37 cellular contexts compared by ENCODE assay signal in genomic region chr12:23463172-23463571, GRCh38.
DNase-seq lines count a peak whose midpoint lies in the region; ATAC-seq, FAIRE-seq and TF ChIP-seq lines count a peak whose summit lies in the region.
"Had no signal": no experiment of that assay in that cellular context is flagged by ENCODE, and none has a peak within 500 bp of the region (broad histone marks: within the 10 kb centered on the region; RNA-seq: fewer than 3 reads in every experiment).

No MANE protein-coding gene starts in this region.

- no peak overlapping the region for H3K4me2 ChIP-seq in HepG2 (ENCODE audit: low read depth, low read length)
- no peak overlapping the region for H3K4me2 ChIP-seq in K562 (ENCODE audit: insufficient read depth, low read length)
- H3K4me2 ChIP-seq: A549; BLaER1; BLaER1 treated with 17β-estradiol and CSF1 and Interleukin-3, amounts not matched to agents 10 nM and 100 nM had no signal

- H3K9me1 ChIP-seq in K562 (ENCODE audit: control insufficient read depth, insufficient read depth, low read length), result no peaks in the 10 kb centered on the region

- H3K4me1 ChIP-seq in HepG2 (ENCODE audit: insufficient read depth, low read length) (no peaks in the 10 kb centered on the region), right lobe of liver (no peaks in the 10 kb centered on the region), HEK293 (ENCODE audit: control insufficient read depth, insufficient read depth, low read length) (no peaks in the 10 kb centered on the region), K562 (replicated peaks in 1 of 2; ENCODE audit: control insufficient read depth in 2 of 2, insufficient read depth in 2 of 2, low read length in 2 of 2) (no peaks in the 10 kb centered on the region), A673 (ENCODE audit: insufficient read depth, low read length, poor library complexity, severe bottlenecking) (no peaks in the 10 kb centered on the region)
- H3K4me1 ChIP-seq: A549; BE2C; BLaER1; BLaER1 treated with 17β-estradiol and CSF1 and Interleukin-3, amounts not matched to agents 10 nM and 100 nM; Caco-2 had no signal

- FAIRE-seq in HepG2 (lab: Jason Lieb, UNC), result no peak
- no peak for FAIRE-seq in K562 (lab: Jason Lieb, UNC)
- FAIRE-seq: A204.1, A549, D721Med had no signal

- WGBS in HepG2 (ENCODE audit: low lambda C conversion rate), result 51% methylated on average over 1 of the region's 1 CpG
- 92% methylated on average over 1 of the region's 1 CpG for WGBS in right lobe of liver (ENCODE audit: insufficient coverage, low coverage, low lambda C conversion rate, missing lambda C conversion rate)
- whole genome bisulfite sequencing in K562 (ENCODE audit: insufficient coverage, low coverage, missing lambda C conversion rate), result 53% methylated on average over 1 of the region's 1 CpG

- peaks cover 24% of the 10 kb centered on the region for H3K36me3 Mint-ChIP-seq in WTC11
- H3K36me3 Mint-ChIP-seq: CD14-positive monocyte; CD4-positive, alpha-beta memory T cell; CD4-positive, CD25-positive, alpha-beta regulatory T cell; CD8-positive, alpha-beta memory T cell; CD8-positive, alpha-beta T cell had no signal

- TF ChIP-seq POLR2A in HepG2 (IDR thresholded peaks at IDR 0.05; ENCODE audit: insufficient read depth in 1 of 2, low read depth in 2 of 2, low read length in 2 of 2), result no peak
- TF ChIP-seq POLR2A in right lobe of liver (IDR thresholded peaks at IDR 0.05), result no peak
- no peak for TF ChIP-seq POLR2A in K562 (conservative IDR thresholded peaks at IDR 0.05)

- H3K4me1 Mint-ChIP-seq in WTC11, result no peaks in the 10 kb centered on the region
- H3K4me1 Mint-ChIP-seq: B cell; CD14-positive monocyte; CD4-positive, alpha-beta memory T cell; CD4-positive, CD25-positive, alpha-beta regulatory T cell; CD8-positive, alpha-beta memory T cell had no signal

- H3K27ac ChIP-seq in HepG2 (ENCODE audit: extremely low read length, insufficient read depth, low read length) (no peak overlapping the region), right lobe of liver (no peak overlapping the region), HEK293 (ENCODE audit: extremely low read depth, low read depth, low read length) (no peak overlapping the region), K562 (ENCODE audit: extremely low read depth, low read depth, low read length) (no peak overlapping the region), A673 (ENCODE audit: low read depth, low read length, poor library complexity, severe bottlenecking) (no peak overlapping the region)
- H3K27ac ChIP-seq: 22Rv1; A549; BLaER1; BLaER1 treated with 17β-estradiol and CSF1 and Interleukin-3, amounts not matched to agents 10 nM and 100 nM; C4-2B had no signal

- no peak for TF ChIP-seq RAD21 in HepG2 (CRISPR knock-in tag; IDR thresholded peaks at IDR 0.05)
- TF ChIP-seq RAD21 in K562 (CRISPR knock-in tag; conservative IDR thresholded peaks at IDR 0.05 in 1 of 2, IDR thresholded peaks at IDR 0.05 in 1 of 2), result no peak

- H3K36me3 ChIP-seq in HepG2 (replicated peaks in 1 of 2; ENCODE audit: control insufficient read depth in 1 of 2, insufficient read depth in 2 of 2, low read length in 2 of 2) (no peaks in the 10 kb centered on the region), right lobe of liver (no peaks in the 10 kb centered on the region), HEK293 (ENCODE audit: control insufficient read depth in 2 of 2, insufficient read depth in 1 of 2, low read length in 2 of 2) (no peaks in the 10 kb centered on the region), K562 (ENCODE audit: control insufficient read depth, insufficient read depth, low read length) (no peaks in the 10 kb centered on the region), A673 (ENCODE audit: insufficient read depth, low read length, poor library complexity, severe bottlenecking) (no peaks in the 10 kb centered on the region)
- H3K36me3 ChIP-seq: BE2C; BLaER1; BLaER1 treated with 17β-estradiol and CSF1 and Interleukin-3, amounts not matched to agents 10 nM and 100 nM had no signal

- H3K9me3 ChIP-seq in HepG2 (ENCODE audit: low read length), result no peaks in the 10 kb centered on the region
- peaks cover 0 to 7% (median 0%) of the 10 kb centered on the region in 4 donors for H3K9me3 ChIP-seq in right lobe of liver
- H3K9me3 ChIP-seq in HEK293 (ENCODE audit: control insufficient read depth, insufficient read depth, low read depth, low read length), result no peaks in the 10 kb centered on the region
- peaks cover 9% of the 10 kb centered on the region; the same call in 1 of the 2 replicates for H3K9me3 ChIP-seq in K562 (replicated peaks; ENCODE audit: control insufficient read depth, insufficient read depth, low read depth, low read length)
- no peaks in the 10 kb centered on the region for H3K9me3 ChIP-seq in A673 (ENCODE audit: low read depth, low read length, poor library complexity, severe bottlenecking)
- H3K9me3 ChIP-seq: A549, BE2C had no signal

- CTCF ChIA-PET in HepG2 (lab: Yijun Ruan, JAX; ENCODE audit: low intra/inter-chr PET ratio, low total read pairs), result no interaction called here
- CTCF ChIA-PET in HEK293 (lab: Yijun Ruan, JAX), result no interaction called here
- CTCF ChIA-PET in WTC11 (lab: Charles Lee), result no interaction called here
- CTCF ChIA-PET in K562 (lab: Yijun Ruan, JAX; ENCODE audit: low intra/inter-chr PET ratio), result no interaction called here
- CTCF ChIA-PET in A673 (lab: Charles Lee), result no interaction called here

- no peak overlapping the region for H3K9ac ChIP-seq in HepG2 (ENCODE audit: insufficient read depth, low read depth, low read length)
- H3K9ac ChIP-seq in K562 (ENCODE audit: insufficient read depth in 1 of 2, low read depth in 2 of 2, low read length in 2 of 2), result no peak overlapping the region
- H3K9ac ChIP-seq: BLaER1; BLaER1 treated with 17β-estradiol and CSF1 and Interleukin-3, amounts not matched to agents 10 nM and 100 nM had no signal

- H3K27me3 ChIP-seq in HepG2 (ENCODE audit: control insufficient read depth in 1 of 2, insufficient read depth in 2 of 2, low read length in 2 of 2), result no peaks in the 10 kb centered on the region
- H3K27me3 ChIP-seq in right lobe of liver, result no peaks in the 10 kb centered on the region
- H3K27me3 ChIP-seq in K562 (ENCODE audit: control insufficient read depth in 2 of 2, insufficient read depth in 2 of 2, low read length in 2 of 2), result no peaks in the 10 kb centered on the region
- H3K27me3 ChIP-seq in A673 (replicated peaks; ENCODE audit: insufficient read depth, low read depth, low read length, poor library complexity), result no peaks in the 10 kb centered on the region
- H3K27me3 ChIP-seq: BE2C; BLaER1; BLaER1 treated with 17β-estradiol and CSF1 and Interleukin-3, amounts not matched to agents 10 nM and 100 nM had no signal

- peaks cover 49% of the 10 kb centered on the region for H3K9me3 Mint-ChIP-seq in WTC11

- H3K4me3 Mint-ChIP-seq in WTC11, result no peak overlapping the region
- H3K4me3 Mint-ChIP-seq: B cell; CD14-positive monocyte; CD4-positive, alpha-beta memory T cell; CD4-positive, alpha-beta T cell; CD4-positive, CD25-positive, alpha-beta regulatory T cell; CD8-positive, alpha-beta memory T cell; CD8-positive, alpha-beta T cell had no signal

- H3K27me3 Mint-ChIP-seq in WTC11 (ENCODE audit: low read depth), result no peaks in the 10 kb centered on the region
- H3K27me3 Mint-ChIP-seq: B cell; CD4-positive, alpha-beta memory T cell; CD4-positive, alpha-beta T cell; CD4-positive, CD25-positive, alpha-beta regulatory T cell; CD8-positive, alpha-beta memory T cell had no signal

- H3K79me2 ChIP-seq in HepG2 (ENCODE audit: insufficient read depth, low read length) (no peaks in the 10 kb centered on the region), K562 (ENCODE audit: control insufficient read depth, insufficient read depth, low read length) (0 out of 3 replicates have a peak, but pooled peaks cover 3% of the 10 kb centered on the region)

- intact Hi-C loops in HepG2 (cut with micrococcal nuclease; ENCODE audit: unreplicated experiment), result no loop called here
- intact Hi-C loops in right lobe of liver (cut with DNase I), result no loop called here
- intact Hi-C loops in K562 (cut with micrococcal nuclease), result no loop called here
- intact Hi-C loops in A673 (cut with micrococcal nuclease; ENCODE audit: unreplicated experiment), result no loop called here

- in situ Hi-C loops in HepG2 (cut with HindIII; ENCODE audit: extremely low pct_ligation_motif_present, low pct_unique_long_range_greater_than_20kb), result no loop called here
- in situ Hi-C loops in K562 (cut with MboI), result no loop called here

- H2AFZ ChIP-seq in HepG2 (ENCODE audit: low read length), result no peak overlapping the region
- H2AFZ ChIP-seq in K562 (ENCODE audit: low read depth, low read length), result no peak overlapping the region

- DNase-seq in HepG2 (ENCODE audit: low spot score) (no peak), right lobe of liver (no peak), WTC11 (ENCODE audit: low spot score) (no peak), K562 (ENCODE audit: extremely low read depth in 1 of 4, low spot score in 3 of 4) (no peak), MV-4-11 (lab: John Stamatoyannopoulos, UW) (no peak), A673 (ENCODE audit: low spot score) (no peak)
- DNase-seq: 8988T; ACHN; AML-193; BE2C; C1 segment of cervical spinal cord; Caco-2; Calu3; CD4-positive, alpha-beta memory T cell; CD4-positive, alpha-beta T cell; CD4-positive, CD25-positive, alpha-beta regulatory T cell; CD8-positive, alpha-beta memory T cell; CD8-positive, alpha-beta T cell; COR-L47; DMS 273 treated with DMSO at 0.1 percent for 48 hours; DMS153; DMS53; DMS79; DMS79 treated with DMSO at 0.1 percent for 48 hours; DND-41; EL had no signal

- TF ChIP-seq CTCF in HepG2 (CRISPR knock-in tag; IDR thresholded peaks at IDR 0.05) (no peak), right lobe of liver (IDR thresholded peaks at IDR 0.05) (no peak), HEK293 (tag by site-specific recombination; IDR thresholded peaks at IDR 0.05) (no peak), WTC11 (IDR thresholded peaks at IDR 0.05) (no peak), K562 (IDR thresholded peaks at IDR 0.05 in 2 of 3, conservative IDR thresholded peaks at IDR 0.05 in 1 of 3; ENCODE audit: insufficient read depth in 2 of 3, low read depth in 1 of 3, low read length in 3 of 3) (no peak), A673 (conservative IDR thresholded peaks at IDR 0.05; ENCODE audit: low read depth, low read length) (no peak)

- TF ChIP-seq EP300 in HepG2 (IDR thresholded peaks at IDR 0.05; ENCODE audit: low read depth in 2 of 2, low read length in 2 of 2) (no peak), HepG2 (CRISPR knock-in tag; IDR thresholded peaks at IDR 0.05; ENCODE audit: borderline replicate concordance) (no peak), K562 (IDR thresholded peaks at IDR 0.05; ENCODE audit: low read length) (no peak)

- H4K20me1 ChIP-seq in HepG2 (ENCODE audit: insufficient read depth, low read length) (no peaks in the 10 kb centered on the region), K562 (replicated peaks; ENCODE audit: control insufficient read depth, insufficient read depth, low read length) (no peaks in the 10 kb centered on the region)
- H4K20me1 ChIP-seq: BLaER1; BLaER1 treated with 17β-estradiol and CSF1 and Interleukin-3, amounts not matched to agents 10 nM and 100 nM had no signal

- no peak overlapping the region for H3K4me3 ChIP-seq in HepG2 (replicated peaks in 1 of 3; ENCODE audit: insufficient read depth in 1 of 3, low read depth in 2 of 3, low read length in 3 of 3)
- no peak overlapping the region for H3K4me3 ChIP-seq in right lobe of liver
- H3K4me3 ChIP-seq in HEK293 (ENCODE audit: low read depth, low read length), result no peak overlapping the region
- H3K4me3 ChIP-seq in K562, result no peak overlapping the region
- no peak overlapping the region for H3K4me3 ChIP-seq in A673 (ENCODE audit: low read depth, low read length, poor library complexity, severe bottlenecking)
- H3K4me3 ChIP-seq: A549; BLaER1; BLaER1 treated with 17β-estradiol and CSF1 and Interleukin-3, amounts not matched to agents 10 nM and 100 nM had no signal

- no peak for ATAC-seq in HepG2
- no peak for ATAC-seq in right lobe of liver
- ATAC-seq in WTC11, result no peak
- ATAC-seq in K562, result no peak
- no peak for ATAC-seq in HG02840 (IDR thresholded peaks at IDR 0.05; ENCODE audit: low FRiP score, unreplicated experiment)
- ATAC-seq: A549; CD8-positive, alpha-beta T cell had no signal

- H3K27ac Mint-ChIP-seq in WTC11, result no peak overlapping the region
- H3K27ac Mint-ChIP-seq: B cell; CD14-positive monocyte; CD4-positive, alpha-beta memory T cell; CD4-positive, alpha-beta T cell; CD4-positive, CD25-positive, alpha-beta regulatory T cell; CD8-positive, alpha-beta memory T cell; CD8-positive, alpha-beta T cell had no signal

- POLR2A ChIA-PET in HepG2 (lab: Yijun Ruan, JAX) (no interaction called here), HEK293 (lab: Yijun Ruan, JAX) (no interaction called here), WTC11 (lab: Charles Lee) (no interaction called here), K562 (lab: Yijun Ruan, JAX) (no interaction called here), A673 (lab: Charles Lee; ENCODE audit: low non-redundant PET) (no interaction called here)

- no TSS peak for BruUV-seq in HepG2 (replicated peaks; lab: Mats Ljungman, UMichigan)
- BruUV-seq in K562 (replicated peaks; lab: Mats Ljungman, UMichigan), result no TSS peak
- no TSS peak for BruUV-seq in A673 (replicated peaks; lab: Mats Ljungman, UMichigan)
